20 cellular contexts compared by ENCODE assay signal in genomic region chr21:45460011-45460565, GRCh38. TPM values are rescaled to one million over a fixed set of nuclear protein-coding genes. Genes with fewer than 3 reads are reported as not detected.
DNase-seq lines count a peak whose midpoint lies in the region; ATAC-seq and TF ChIP-seq lines count a peak whose summit lies in the region.
"Had no signal": no experiment of that assay in that cellular context is flagged by ENCODE, and none has a peak within 500 bp of the region (broad histone marks: within the 10 kb centered on the region; RNA-seq: fewer than 3 reads in every experiment).

No MANE protein-coding gene starts in this region.

- no peaks in the 10 kb centered on the region for H3K9me3 Mint-ChIP-seq in T-helper 2 cell treated with Interferon-gamma antibody and Interleukin-4, amounts not matched to agents 5 μg/mL and 100 μg/mL, for 36 hours

- no peak for TF ChIP-seq CTCF in ascending aorta (IDR thresholded peaks at IDR 0.05)
- no peak for TF ChIP-seq CTCF in liver (IDR thresholded peaks at IDR 0.05; ENCODE audit: low read depth, low read length, missing input control)

- H3K4me1 Mint-ChIP-seq in T-helper 2 cell treated with Interferon-gamma antibody and Interleukin-4, amounts not matched to agents 5 μg/mL and 100 μg/mL, for 36 hours (ENCODE audit: low read depth), result no peaks in the 10 kb centered on the region

- no peaks in the 10 kb centered on the region for H3K36me3 Mint-ChIP-seq in T-helper 2 cell treated with Interferon-gamma antibody and Interleukin-4, amounts not matched to agents 5 μg/mL and 100 μg/mL, for 36 hours (ENCODE audit: low read depth)

- H3K27ac Mint-ChIP-seq in T-helper 2 cell treated with Interferon-gamma antibody and Interleukin-4, amounts not matched to agents 5 μg/mL and 100 μg/mL, for 36 hours, result no peak overlapping the region
- H3K27ac Mint-ChIP-seq: activated naive CD4-positive, alpha-beta T cell treated with anti-CD3 and anti-CD28 coated beads for 36 hours; GM23338; IgD-negative memory B cell had no signal

- intact Hi-C loops in ascending aorta (cut with DNase I), result no loop called here

- H3K9me3 ChIP-seq in ascending aorta (peaks cover 0 to 12% of the 10 kb centered on the region in 2 donors), liver (ENCODE audit: control insufficient read depth in 4 of 4, low read length in 3 of 4) (no peaks in the 10 kb centered on the region)

- 61% methylated on average over 23 of the region's 23 CpGs for WGBS in liver

- ATAC-seq in HG03571 (IDR thresholded peaks at IDR 0.05; ENCODE audit: unreplicated experiment), result no peak
- ATAC-seq: GM23338, left colon had no signal

- no peak for TF ChIP-seq RAD21 in liver (IDR thresholded peaks at IDR 0.05)

- no peak overlapping the region for H3K4me3 ChIP-seq in ascending aorta
- peak overlapping the region in 1 of 3 donors; percentile 84 for H3K4me3 ChIP-seq in liver (ENCODE audit: low read depth in 1 of 3, low read length in 3 of 3)
- H3K4me3 ChIP-seq: GM23338 had no signal

- H3K27me3 ChIP-seq in ascending aorta (no peaks in the 10 kb centered on the region), liver (ENCODE audit: control insufficient read depth in 4 of 4, insufficient read depth in 4 of 4, low read length in 3 of 4) (no peaks in the 10 kb centered on the region)

- peak overlapping the region; percentile 34 for H3K27ac ChIP-seq in ascending aorta
- peak overlapping the region; percentile 32 to 38 for H3K27ac ChIP-seq in liver (ENCODE audit: low read depth in 1 of 2, low read length in 2 of 2)
- peak overlapping the region; percentile 35 for H3K27ac ChIP-seq in substantia nigra (ENCODE audit: low read depth, low read length, poor library complexity, severe bottlenecking)
- H3K27ac ChIP-seq: WERI-Rb-1 had no signal

- no peak overlapping the region for H3K9ac ChIP-seq in liver (ENCODE audit: low read depth in 1 of 2, low read length in 2 of 2)

- H3K36me3 ChIP-seq in ascending aorta, result peaks cover 0 to 3% of the 10 kb centered on the region in 2 donors
- peaks cover 0 to 5% (median 1%) of the 10 kb centered on the region in 4 donors for H3K36me3 ChIP-seq in liver (ENCODE audit: control insufficient read depth in 4 of 4, insufficient read depth in 3 of 4, low read depth in 1 of 4, low read length in 3 of 4)
- H3K36me3 ChIP-seq: WERI-Rb-1 had no signal

- no peak overlapping the region for H3K4me3 Mint-ChIP-seq in T-helper 2 cell treated with Interferon-gamma antibody and Interleukin-4, amounts not matched to agents 5 μg/mL and 100 μg/mL, for 36 hours
- H3K4me3 Mint-ChIP-seq: activated naive CD4-positive, alpha-beta T cell treated with anti-CD3 and anti-CD28 coated beads for 36 hours; GM23338; IgD-negative memory B cell had no signal

- H3K27me3 Mint-ChIP-seq in T-helper 2 cell treated with Interferon-gamma antibody and Interleukin-4, amounts not matched to agents 5 μg/mL and 100 μg/mL, for 36 hours (ENCODE audit: low read depth), result peaks cover 12% of the 10 kb centered on the region

- DNase-seq in EL, result peak; percentile 13
- no peak for DNase-seq in ascending aorta (ENCODE audit: low spot score in 2 of 2)
- no peak for DNase-seq in substantia nigra (lab: John Stamatoyannopoulos, UW)
- DNase-seq in T-helper 2 cell treated with Interferon-gamma antibody and Interleukin-4, amounts not matched to agents 5 μg/mL and 100 μg/mL, for 36 hours (ENCODE audit: low spot score), result no peak
- no peak for DNase-seq in UCSD-AML1 (lab: John Stamatoyannopoulos, UW; ENCODE audit: unreplicated experiment)
- DNase-seq: activated CD4-positive, alpha-beta T cell treated with anti-CD3 and anti-CD28 coated beads, Interleukin-2, amount 50 U/mL, for 48 hours; activated naive CD4-positive, alpha-beta T cell treated with anti-CD3 and anti-CD28 coated beads for 36 hours; cortex of kidney; DMS 273 treated with DMSO at 0.1 percent for 48 hours; left colon; NCI-H2029; NCI-H446; NK-92 treated with Interleukin-12 subunit alpha and Interleukin-12 subunit beta, amount 100 ng/mL, for 24 hours; stimulated activated CD4-positive, alpha-beta T cell treated with anti-CD3 and anti-CD28 coated beads, Interleukin-4, amount 100 ng/mL, for 24 hours; T-helper 1 cell; WERI-Rb-1 had no signal

- H3K4me1 ChIP-seq in ascending aorta, result peaks cover 5 to 40% of the 10 kb centered on the region in 2 donors
- H3K4me1 ChIP-seq in liver (ENCODE audit: control insufficient read depth in 4 of 4, insufficient read depth in 4 of 4, low read length in 3 of 4), result peaks cover 25 to 82% (median 72%) of the 10 kb centered on the region in 4 donors

TF ChIP-seq in liver, 16 proteins besides CTCF, POLR2A, EP300 and RAD21:
- TF ChIP-seq HNF4G (IDR thresholded peaks at IDR 0.05), result no peak
- TF ChIP-seq RXRA (IDR thresholded peaks at IDR 0.05), result peak in 1 of 2 donors; percentile 2
- no peak for TF ChIP-seq REST (IDR thresholded peaks at IDR 0.05)

RNA-seq across cellular contexts. Expression of gene COL18A1, which starts 55.1 kb away (rescaled TPM):
- total RNA-seq in ascending aorta (699 TPM), liver (100 to 1,000 TPM; 209 to 308 TPM)
- polyA plus RNA-seq in liver, result 100 to 1,000 TPM in 1 of 2 donors, 10 to 100 TPM in 1; 44.9 to 255 TPM
